ENCODE assay signal across 1 cellular context in the genomic region with DNA sequence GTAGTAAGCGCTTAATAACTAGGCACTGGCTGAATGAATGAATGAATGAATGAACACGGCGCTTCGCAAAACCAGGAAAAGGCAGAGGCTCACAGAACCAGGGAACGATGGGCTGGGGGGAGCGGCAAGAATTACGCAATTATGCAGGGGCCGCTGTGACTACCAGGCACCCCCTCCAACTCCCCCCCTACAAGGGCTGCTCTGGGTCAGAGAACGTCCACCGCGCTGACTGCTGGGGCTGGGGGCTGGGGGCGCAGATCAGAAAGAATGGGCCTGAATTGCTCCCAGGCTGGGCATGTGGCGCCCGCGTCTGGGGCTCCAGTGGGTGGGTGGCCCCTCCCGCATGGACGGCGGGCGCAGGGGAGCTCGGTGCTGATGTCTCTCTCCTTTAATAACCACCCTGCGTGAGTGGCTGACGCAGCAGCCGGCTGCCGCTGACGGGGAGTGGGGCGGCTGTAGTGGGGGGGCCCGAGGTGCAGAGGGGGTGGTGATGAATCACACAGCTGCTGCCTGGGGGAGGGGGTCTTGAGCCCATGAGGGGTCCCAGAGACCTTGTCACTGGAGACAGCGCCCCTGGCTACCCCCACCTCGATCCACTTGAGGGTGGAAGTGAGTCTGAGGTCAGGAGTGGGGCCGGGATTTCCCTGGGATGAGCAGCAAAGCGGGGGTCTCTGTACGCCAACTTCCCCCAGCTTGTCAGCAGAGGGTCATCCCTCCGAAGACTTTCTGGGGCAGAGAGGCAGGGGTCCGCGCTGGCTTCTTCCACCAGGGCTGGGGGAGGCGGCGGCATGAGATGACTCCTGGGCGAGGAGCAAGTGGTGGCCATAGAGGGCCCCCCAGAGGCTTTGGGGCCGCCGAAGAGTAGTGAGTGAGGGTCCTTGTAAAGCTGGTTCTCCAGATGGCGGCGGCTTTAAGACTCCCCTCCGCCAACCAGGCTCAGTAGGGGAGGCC.
TF ChIP-seq lines count a peak whose summit lies in the region.

No MANE protein-coding gene starts in this region.

TF ChIP-seq in K562, 482 proteins besides CTCF, POLR2A, EP300 and RAD21 (continues in another document):
- TF ChIP-seq RHOXF2B (CRISPR knock-in tag; conservative IDR thresholded peaks at IDR 0.05) = no peak
- TF ChIP-seq, protein P1, sequence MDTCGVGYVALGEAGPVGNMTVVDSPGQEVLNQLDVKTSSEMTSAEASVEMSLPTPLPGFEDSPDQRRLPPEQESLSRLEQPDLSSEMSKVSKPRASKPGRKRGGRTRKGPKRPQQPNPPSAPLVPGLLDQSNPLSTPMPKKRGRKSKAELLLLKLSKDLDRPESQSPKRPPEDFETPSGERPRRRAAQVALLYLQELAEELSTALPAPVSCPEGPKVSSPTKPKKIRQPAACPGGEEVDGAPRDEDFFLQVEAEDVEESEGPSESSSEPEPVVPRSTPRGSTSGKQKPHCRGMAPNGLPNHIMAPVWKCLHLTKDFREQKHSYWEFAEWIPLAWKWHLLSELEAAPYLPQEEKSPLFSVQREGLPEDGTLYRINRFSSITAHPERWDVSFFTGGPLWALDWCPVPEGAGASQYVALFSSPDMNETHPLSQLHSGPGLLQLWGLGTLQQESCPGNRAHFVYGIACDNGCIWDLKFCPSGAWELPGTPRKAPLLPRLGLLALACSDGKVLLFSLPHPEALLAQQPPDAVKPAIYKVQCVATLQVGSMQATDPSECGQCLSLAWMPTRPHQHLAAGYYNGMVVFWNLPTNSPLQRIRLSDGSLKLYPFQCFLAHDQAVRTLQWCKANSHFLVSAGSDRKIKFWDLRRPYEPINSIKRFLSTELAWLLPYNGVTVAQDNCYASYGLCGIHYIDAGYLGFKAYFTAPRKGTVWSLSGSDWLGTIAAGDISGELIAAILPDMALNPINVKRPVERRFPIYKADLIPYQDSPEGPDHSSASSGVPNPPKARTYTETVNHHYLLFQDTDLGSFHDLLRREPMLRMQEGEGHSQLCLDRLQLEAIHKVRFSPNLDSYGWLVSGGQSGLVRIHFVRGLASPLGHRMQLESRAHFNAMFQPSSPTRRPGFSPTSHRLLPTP (IDR thresholded peaks at IDR 0.05; ENCODE audit: borderline replicate concordance, extremely low read depth, insufficient read length) = no peak
- peak; percentile 94 for TF ChIP-seq CEBPB (tag; IDR thresholded peaks at IDR 0.05)
- TF ChIP-seq TEAD1 (CRISPR knock-in tag; IDR thresholded peaks at IDR 0.05) = no peak
- TF ChIP-seq EGR1 (conservative IDR thresholded peaks at IDR 0.05) = peak; percentile 32
- TF ChIP-seq NRF1 (conservative IDR thresholded peaks at IDR 0.05 in 1 of 2, IDR thresholded peaks at IDR 0.05 in 1 of 2) = peak in 1 of 2 experiments; percentile 3; a peak in 1 of 4 replicates
- TF ChIP-seq, protein P2, sequence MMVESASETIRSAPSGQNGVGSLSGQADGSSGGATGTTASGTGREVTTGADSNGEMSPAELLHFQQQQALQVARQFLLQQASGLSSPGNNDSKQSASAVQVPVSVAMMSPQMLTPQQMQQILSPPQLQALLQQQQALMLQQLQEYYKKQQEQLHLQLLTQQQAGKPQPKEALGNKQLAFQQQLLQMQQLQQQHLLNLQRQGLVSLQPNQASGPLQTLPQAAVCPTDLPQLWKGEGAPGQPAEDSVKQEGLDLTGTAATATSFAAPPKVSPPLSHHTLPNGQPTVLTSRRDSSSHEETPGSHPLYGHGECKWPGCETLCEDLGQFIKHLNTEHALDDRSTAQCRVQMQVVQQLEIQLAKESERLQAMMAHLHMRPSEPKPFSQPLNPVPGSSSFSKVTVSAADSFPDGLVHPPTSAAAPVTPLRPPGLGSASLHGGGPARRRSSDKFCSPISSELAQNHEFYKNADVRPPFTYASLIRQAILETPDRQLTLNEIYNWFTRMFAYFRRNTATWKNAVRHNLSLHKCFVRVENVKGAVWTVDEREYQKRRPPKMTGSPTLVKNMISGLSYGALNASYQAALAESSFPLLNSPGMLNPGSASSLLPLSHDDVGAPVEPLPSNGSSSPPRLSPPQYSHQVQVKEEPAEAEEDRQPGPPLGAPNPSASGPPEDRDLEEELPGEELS (CRISPR knock-in tag; IDR thresholded peaks at IDR 0.05; ENCODE audit: borderline replicate concordance) = peak; percentile 13; the same call in 1 of the 2 replicates
- no peak for TF ChIP-seq SRSF7 (optimal IDR thresholded peaks at IDR 0.05; ENCODE audit: low read depth, low read length)
- TF ChIP-seq, protein P3, sequence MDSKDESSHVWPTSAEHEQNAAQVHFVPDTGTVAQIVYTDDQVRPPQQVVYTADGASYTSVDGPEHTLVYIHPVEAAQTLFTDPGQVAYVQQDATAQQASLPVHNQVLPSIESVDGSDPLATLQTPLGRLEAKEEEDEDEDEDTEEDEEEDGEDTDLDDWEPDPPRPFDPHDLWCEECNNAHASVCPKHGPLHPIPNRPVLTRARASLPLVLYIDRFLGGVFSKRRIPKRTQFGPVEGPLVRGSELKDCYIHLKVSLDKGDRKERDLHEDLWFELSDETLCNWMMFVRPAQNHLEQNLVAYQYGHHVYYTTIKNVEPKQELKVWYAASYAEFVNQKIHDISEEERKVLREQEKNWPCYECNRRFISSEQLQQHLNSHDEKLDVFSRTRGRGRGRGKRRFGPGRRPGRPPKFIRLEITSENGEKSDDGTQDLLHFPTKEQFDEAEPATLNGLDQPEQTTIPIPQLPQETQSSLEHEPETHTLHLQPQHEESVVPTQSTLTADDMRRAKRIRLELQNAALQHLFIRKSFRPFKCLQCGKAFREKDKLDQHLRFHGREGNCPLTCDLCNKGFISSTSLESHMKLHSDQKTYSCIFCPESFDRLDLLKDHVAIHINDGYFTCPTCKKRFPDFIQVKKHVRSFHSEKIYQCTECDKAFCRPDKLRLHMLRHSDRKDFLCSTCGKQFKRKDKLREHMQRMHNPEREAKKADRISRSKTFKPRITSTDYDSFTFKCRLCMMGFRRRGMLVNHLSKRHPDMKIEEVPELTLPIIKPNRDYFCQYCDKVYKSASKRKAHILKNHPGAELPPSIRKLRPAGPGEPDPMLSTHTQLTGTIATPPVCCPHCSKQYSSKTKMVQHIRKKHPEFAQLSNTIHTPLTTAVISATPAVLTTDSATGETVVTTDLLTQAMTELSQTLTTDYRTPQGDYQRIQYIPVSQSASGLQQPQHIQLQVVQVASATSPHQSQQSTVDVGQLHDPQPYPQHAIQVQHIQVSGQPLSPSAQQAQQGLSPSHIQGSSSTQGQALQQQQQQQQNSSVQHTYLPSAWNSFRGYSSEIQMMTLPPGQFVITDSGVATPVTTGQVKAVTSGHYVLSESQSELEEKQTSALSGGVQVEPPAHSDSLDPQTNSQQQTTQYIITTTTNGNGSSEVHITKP (IDR thresholded peaks at IDR 0.05; ENCODE audit: partially characterized antibody) = peak; percentile 8
- TF ChIP-seq ZBTB7A (IDR thresholded peaks at IDR 0.05; ENCODE audit: borderline replicate concordance, control insufficient read depth, low read depth, low read length) = peak; percentile 21; the same call in 1 of the 2 replicates
- TF ChIP-seq, protein P4, sequence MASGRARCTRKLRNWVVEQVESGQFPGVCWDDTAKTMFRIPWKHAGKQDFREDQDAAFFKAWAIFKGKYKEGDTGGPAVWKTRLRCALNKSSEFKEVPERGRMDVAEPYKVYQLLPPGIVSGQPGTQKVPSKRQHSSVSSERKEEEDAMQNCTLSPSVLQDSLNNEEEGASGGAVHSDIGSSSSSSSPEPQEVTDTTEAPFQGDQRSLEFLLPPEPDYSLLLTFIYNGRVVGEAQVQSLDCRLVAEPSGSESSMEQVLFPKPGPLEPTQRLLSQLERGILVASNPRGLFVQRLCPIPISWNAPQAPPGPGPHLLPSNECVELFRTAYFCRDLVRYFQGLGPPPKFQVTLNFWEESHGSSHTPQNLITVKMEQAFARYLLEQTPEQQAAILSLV (tag; IDR thresholded peaks at IDR 0.05) = peak; percentile 65; the same call in 1 of the 2 replicates
- no peak for TF ChIP-seq KLF13 (tag; IDR thresholded peaks at IDR 0.05; ENCODE audit: borderline replicate concordance, low read depth)
- peak; percentile 97 for TF ChIP-seq ZNF24 (IDR thresholded peaks at IDR 0.05)
- TF ChIP-seq, protein P5, sequence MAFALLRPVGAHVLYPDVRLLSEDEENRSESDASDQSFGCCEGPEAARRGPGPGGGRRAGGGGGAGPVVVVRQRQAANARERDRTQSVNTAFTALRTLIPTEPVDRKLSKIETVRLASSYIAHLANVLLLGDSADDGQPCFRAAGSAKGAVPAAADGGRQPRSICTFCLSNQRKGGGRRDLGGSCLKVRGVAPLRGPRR (CRISPR knock-in tag; IDR thresholded peaks at IDR 0.05) = no peak
- TF ChIP-seq MAZ (CRISPR knock-in tag; conservative IDR thresholded peaks at IDR 0.05 in 1 of 2, IDR thresholded peaks at IDR 0.05 in 1 of 2) = no peak
- TF ChIP-seq ZNF778 (CRISPR knock-in tag; IDR thresholded peaks at IDR 0.05) = no peak
- no peak for TF ChIP-seq ZSCAN32 (CRISPR knock-in tag; IDR thresholded peaks at IDR 0.05)
- TF ChIP-seq LCOR (CRISPR knock-in tag; IDR thresholded peaks at IDR 0.05) = 0 out of 2 replicates have a peak, but pooled peaks have one; percentile 32
- peak; percentile 21 for TF ChIP-seq HMGN3 (IDR thresholded peaks at IDR 0.05; ENCODE audit: borderline replicate concordance, extremely low read depth, insufficient read length, low read depth, low read length)
- TF ChIP-seq, protein P6, sequence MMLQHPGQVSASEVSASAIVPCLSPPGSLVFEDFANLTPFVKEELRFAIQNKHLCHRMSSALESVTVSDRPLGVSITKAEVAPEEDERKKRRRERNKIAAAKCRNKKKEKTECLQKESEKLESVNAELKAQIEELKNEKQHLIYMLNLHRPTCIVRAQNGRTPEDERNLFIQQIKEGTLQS (IDR thresholded peaks at IDR 0.05) = peak; percentile 41; the same call in 1 of the 2 replicates
- TF ChIP-seq, protein P6 (CRISPR knock-in tag; conservative IDR thresholded peaks at IDR 0.05) = no peak
- no peak for TF ChIP-seq OTX1 (CRISPR knock-in tag; IDR thresholded peaks at IDR 0.05)
- TF ChIP-seq SMARCA4 (IDR thresholded peaks at IDR 0.05) = no peak
- peak; percentile 81 for TF ChIP-seq CEBPG (CRISPR knock-in tag; IDR thresholded peaks at IDR 0.05)
- TF ChIP-seq CEBPG (tag; conservative IDR thresholded peaks at IDR 0.05 in 1 of 2, IDR thresholded peaks at IDR 0.05 in 1 of 2) = no peak; a peak in 1 of 4 replicates
- no peak for TF ChIP-seq ZNF274 (IDR thresholded peaks at IDR 0.05; ENCODE audit: borderline replicate concordance, low read depth, low read length)
- no peak for TF ChIP-seq CC2D1A (IDR thresholded peaks at IDR 0.05)
- TF ChIP-seq HIVEP1 (CRISPR knock-in tag; IDR thresholded peaks at IDR 0.05) = no peak
- no peak for TF ChIP-seq KDM2B (CRISPR knock-in tag; IDR thresholded peaks at IDR 0.05)
- TF ChIP-seq, protein P7, sequence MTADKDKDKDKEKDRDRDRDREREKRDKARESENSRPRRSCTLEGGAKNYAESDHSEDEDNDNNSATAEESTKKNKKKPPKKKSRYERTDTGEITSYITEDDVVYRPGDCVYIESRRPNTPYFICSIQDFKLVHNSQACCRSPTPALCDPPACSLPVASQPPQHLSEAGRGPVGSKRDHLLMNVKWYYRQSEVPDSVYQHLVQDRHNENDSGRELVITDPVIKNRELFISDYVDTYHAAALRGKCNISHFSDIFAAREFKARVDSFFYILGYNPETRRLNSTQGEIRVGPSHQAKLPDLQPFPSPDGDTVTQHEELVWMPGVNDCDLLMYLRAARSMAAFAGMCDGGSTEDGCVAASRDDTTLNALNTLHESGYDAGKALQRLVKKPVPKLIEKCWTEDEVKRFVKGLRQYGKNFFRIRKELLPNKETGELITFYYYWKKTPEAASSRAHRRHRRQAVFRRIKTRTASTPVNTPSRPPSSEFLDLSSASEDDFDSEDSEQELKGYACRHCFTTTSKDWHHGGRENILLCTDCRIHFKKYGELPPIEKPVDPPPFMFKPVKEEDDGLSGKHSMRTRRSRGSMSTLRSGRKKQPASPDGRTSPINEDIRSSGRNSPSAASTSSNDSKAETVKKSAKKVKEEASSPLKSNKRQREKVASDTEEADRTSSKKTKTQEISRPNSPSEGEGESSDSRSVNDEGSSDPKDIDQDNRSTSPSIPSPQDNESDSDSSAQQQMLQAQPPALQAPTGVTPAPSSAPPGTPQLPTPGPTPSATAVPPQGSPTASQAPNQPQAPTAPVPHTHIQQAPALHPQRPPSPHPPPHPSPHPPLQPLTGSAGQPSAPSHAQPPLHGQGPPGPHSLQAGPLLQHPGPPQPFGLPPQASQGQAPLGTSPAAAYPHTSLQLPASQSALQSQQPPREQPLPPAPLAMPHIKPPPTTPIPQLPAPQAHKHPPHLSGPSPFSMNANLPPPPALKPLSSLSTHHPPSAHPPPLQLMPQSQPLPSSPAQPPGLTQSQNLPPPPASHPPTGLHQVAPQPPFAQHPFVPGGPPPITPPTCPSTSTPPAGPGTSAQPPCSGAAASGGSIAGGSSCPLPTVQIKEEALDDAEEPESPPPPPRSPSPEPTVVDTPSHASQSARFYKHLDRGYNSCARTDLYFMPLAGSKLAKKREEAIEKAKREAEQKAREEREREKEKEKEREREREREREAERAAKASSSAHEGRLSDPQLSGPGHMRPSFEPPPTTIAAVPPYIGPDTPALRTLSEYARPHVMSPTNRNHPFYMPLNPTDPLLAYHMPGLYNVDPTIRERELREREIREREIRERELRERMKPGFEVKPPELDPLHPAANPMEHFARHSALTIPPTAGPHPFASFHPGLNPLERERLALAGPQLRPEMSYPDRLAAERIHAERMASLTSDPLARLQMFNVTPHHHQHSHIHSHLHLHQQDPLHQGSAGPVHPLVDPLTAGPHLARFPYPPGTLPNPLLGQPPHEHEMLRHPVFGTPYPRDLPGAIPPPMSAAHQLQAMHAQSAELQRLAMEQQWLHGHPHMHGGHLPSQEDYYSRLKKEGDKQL (CRISPR knock-in tag; IDR thresholded peaks at IDR 0.05; ENCODE audit: borderline replicate concordance) = peak; percentile 68; the same call in 1 of the 2 replicates
- no peak for TF ChIP-seq MAFF (IDR thresholded peaks at IDR 0.05; ENCODE audit: low read length)
- TF ChIP-seq NR2F6 (CRISPR knock-in tag; IDR thresholded peaks at IDR 0.05) = no peak
- no peak for TF ChIP-seq KAT2B (IDR thresholded peaks at IDR 0.05; ENCODE audit: low read depth, low read length)
- no peak for TF ChIP-seq NFATC3 (IDR thresholded peaks at IDR 0.05)
- TF ChIP-seq, protein P8, sequence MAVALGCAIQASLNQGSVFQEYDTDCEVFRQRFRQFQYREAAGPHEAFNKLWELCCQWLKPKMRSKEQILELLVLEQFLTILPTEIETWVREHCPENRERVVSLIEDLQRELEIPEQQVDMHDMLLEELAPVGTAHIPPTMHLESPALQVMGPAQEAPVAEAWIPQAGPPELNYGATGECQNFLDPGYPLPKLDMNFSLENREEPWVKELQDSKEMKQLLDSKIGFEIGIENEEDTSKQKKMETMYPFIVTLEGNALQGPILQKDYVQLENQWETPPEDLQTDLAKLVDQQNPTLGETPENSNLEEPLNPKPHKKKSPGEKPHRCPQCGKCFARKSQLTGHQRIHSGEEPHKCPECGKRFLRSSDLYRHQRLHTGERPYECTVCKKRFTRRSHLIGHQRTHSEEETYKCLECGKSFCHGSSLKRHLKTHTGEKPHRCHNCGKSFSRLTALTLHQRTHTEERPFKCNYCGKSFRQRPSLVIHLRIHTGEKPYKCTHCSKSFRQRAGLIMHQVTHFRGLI (CRISPR knock-in tag; IDR thresholded peaks at IDR 0.05) = no peak
- TF ChIP-seq ZNF586 (CRISPR knock-in tag; conservative IDR thresholded peaks at IDR 0.05) = no peak
- TF ChIP-seq HNRNPK (IDR thresholded peaks at IDR 0.05; ENCODE audit: low read depth, low read length, poor library complexity, severe bottlenecking) = no peak
- TF ChIP-seq, protein P9, sequence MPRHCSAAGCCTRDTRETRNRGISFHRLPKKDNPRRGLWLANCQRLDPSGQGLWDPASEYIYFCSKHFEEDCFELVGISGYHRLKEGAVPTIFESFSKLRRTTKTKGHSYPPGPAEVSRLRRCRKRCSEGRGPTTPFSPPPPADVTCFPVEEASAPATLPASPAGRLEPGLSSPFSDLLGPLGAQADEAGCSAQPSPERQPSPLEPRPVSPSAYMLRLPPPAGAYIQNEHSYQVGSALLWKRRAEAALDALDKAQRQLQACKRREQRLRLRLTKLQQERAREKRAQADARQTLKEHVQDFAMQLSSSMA (CRISPR knock-in tag; IDR thresholded peaks at IDR 0.05) = no peak
- no peak for TF ChIP-seq SMARCA5 (IDR thresholded peaks at IDR 0.05)
